Comparison of ENCODE assay signal across 13 cellular contexts in genomic region chr15:90817117-90818057, GRCh38. TPM values are rescaled to one million over a fixed set of nuclear protein-coding genes. Genes with fewer than 3 reads are reported as not detected.
DNase-seq lines count a peak whose midpoint lies in the region; ATAC-seq and TF ChIP-seq lines count a peak whose summit lies in the region.
"Had no signal": no experiment of that assay in that cellular context is flagged by ENCODE, and none has a peak within 500 bp of the region (broad histone marks: within the 10 kb centered on the region; RNA-seq: fewer than 3 reads in every experiment).

No MANE protein-coding gene starts in this region.

- H3K27ac ChIP-seq in brain microvascular endothelial cell, result no peak overlapping the region
- H3K27ac ChIP-seq: foreskin keratinocyte, right lobe of liver had no signal

- peak overlapping the region; percentile 82 for H3K27ac Mint-ChIP-seq in activated T-cell treated with anti-CD3 and anti-CD28 coated beads, Interleukin-2, amount 50 U/mL, for 24 hours
- peak overlapping the region; percentile 25 for H3K27ac Mint-ChIP-seq in central memory CD8-positive, alpha-beta T cell (ENCODE audit: low read depth)
- no peak overlapping the region for H3K27ac Mint-ChIP-seq in osteocyte (ENCODE audit: unreplicated experiment)

- peaks cover 41% of the 10 kb centered on the region for H3K36me3 Mint-ChIP-seq in activated T-cell treated with anti-CD3 and anti-CD28 coated beads, Interleukin-2, amount 50 U/mL, for 24 hours (ENCODE audit: low read depth)
- peaks cover 6% of the 10 kb centered on the region for H3K36me3 Mint-ChIP-seq in activated T-cell treated with anti-CD3 and anti-CD28 coated beads, Interleukin-2, amount 50 U/mL, for 4 hours (ENCODE audit: insufficient read depth)
- peaks cover 2% of the 10 kb centered on the region for H3K36me3 Mint-ChIP-seq in central memory CD8-positive, alpha-beta T cell (ENCODE audit: insufficient read depth)
- H3K36me3 Mint-ChIP-seq in osteocyte (ENCODE audit: unreplicated experiment), result peaks cover 2% of the 10 kb centered on the region

- TF ChIP-seq CTCF in osteocyte (IDR thresholded peaks at IDR 0.05) (no peak), brain microvascular endothelial cell (IDR thresholded peaks at IDR 0.05; ENCODE audit: low read depth, low read length, missing control alignments) (no peak)

- no peak for ATAC-seq in activated T-cell treated with anti-CD3 and anti-CD28 coated beads, Interleukin-2, amount 50 U/mL, for 4 hours
- ATAC-seq in central memory CD8-positive, alpha-beta T cell (replicated peaks; ENCODE audit: extremely low read depth, poor library complexity, severe bottlenecking), result no peak
- ATAC-seq in HG03159 (IDR thresholded peaks at IDR 0.05; ENCODE audit: unreplicated experiment), result no peak

- H3K27me3 Mint-ChIP-seq in activated T-cell treated with anti-CD3 and anti-CD28 coated beads, Interleukin-2, amount 50 U/mL, for 24 hours, result no peaks in the 10 kb centered on the region
- no peaks in the 10 kb centered on the region for H3K27me3 Mint-ChIP-seq in activated T-cell treated with anti-CD3 and anti-CD28 coated beads, Interleukin-2, amount 50 U/mL, for 4 hours (ENCODE audit: low read depth)
- no peaks in the 10 kb centered on the region for H3K27me3 Mint-ChIP-seq in central memory CD8-positive, alpha-beta T cell
- H3K27me3 Mint-ChIP-seq in osteocyte (ENCODE audit: unreplicated experiment), result no peaks in the 10 kb centered on the region

- no peak overlapping the region for H3K4me3 Mint-ChIP-seq in activated T-cell treated with anti-CD3 and anti-CD28 coated beads, Interleukin-2, amount 50 U/mL, for 24 hours
- no peak overlapping the region for H3K4me3 Mint-ChIP-seq in activated T-cell treated with anti-CD3 and anti-CD28 coated beads, Interleukin-2, amount 50 U/mL, for 4 hours
- H3K4me3 Mint-ChIP-seq in central memory CD8-positive, alpha-beta T cell, result no peak overlapping the region
- H3K4me3 Mint-ChIP-seq in osteocyte (ENCODE audit: unreplicated experiment), result no peak overlapping the region

- no peak overlapping the region for H3K4me3 ChIP-seq in brain microvascular endothelial cell (ENCODE audit: low read depth, low read length)
- H3K4me3 ChIP-seq: right lobe of liver had no signal

- in situ Hi-C loops in brain microvascular endothelial cell (cut with HindIII; ENCODE audit: low pct_ligation_motif_present, low sequenced_read_pairs), result no loop called here

- peaks cover 68% of the 10 kb centered on the region for H3K4me1 Mint-ChIP-seq in activated T-cell treated with anti-CD3 and anti-CD28 coated beads, Interleukin-2, amount 50 U/mL, for 24 hours (ENCODE audit: low read depth)
- H3K4me1 Mint-ChIP-seq in activated T-cell treated with anti-CD3 and anti-CD28 coated beads, Interleukin-2, amount 50 U/mL, for 4 hours (ENCODE audit: low read depth), result peaks cover 43% of the 10 kb centered on the region
- no peaks in the 10 kb centered on the region for H3K4me1 Mint-ChIP-seq in central memory CD8-positive, alpha-beta T cell
- H3K4me1 Mint-ChIP-seq in osteocyte (ENCODE audit: unreplicated experiment), result peaks cover 18% of the 10 kb centered on the region

- no peaks in the 10 kb centered on the region for H3K9me3 Mint-ChIP-seq in activated T-cell treated with anti-CD3 and anti-CD28 coated beads, Interleukin-2, amount 50 U/mL, for 24 hours
- no peaks in the 10 kb centered on the region for H3K9me3 Mint-ChIP-seq in activated T-cell treated with anti-CD3 and anti-CD28 coated beads, Interleukin-2, amount 50 U/mL, for 4 hours
- no peaks in the 10 kb centered on the region for H3K9me3 Mint-ChIP-seq in central memory CD8-positive, alpha-beta T cell
- H3K9me3 Mint-ChIP-seq in osteocyte (ENCODE audit: unreplicated experiment), result no peaks in the 10 kb centered on the region

- no peaks in the 10 kb centered on the region for H3K27me3 ChIP-seq in brain microvascular endothelial cell (replicated peaks)
- H3K27me3 ChIP-seq: right lobe of liver had no signal

- DNase-seq in activated T-cell treated with anti-CD3 and anti-CD28 coated beads, Interleukin-2, amount 50 U/mL, for 24 hours, result no peak
- no peak for DNase-seq in activated T-cell treated with anti-CD3 and anti-CD28 coated beads, Interleukin-2, amount 50 U/mL, for 4 hours
- DNase-seq in NCI-H526 (lab: John Stamatoyannopoulos, UW) (peak; percentile 32 to 90), osteocyte (ENCODE audit: extremely low spot score, unreplicated experiment) (peak; percentile 75), GF-D8 (lab: John Stamatoyannopoulos, UW) (no peak), brain microvascular endothelial cell (no peak)
- no peak for DNase-seq in central memory CD8-positive, alpha-beta T cell (ENCODE audit: low spot score in 2 of 2)
- DNase-seq: foreskin keratinocyte, MM.1S, NCI-H1930, trophoblast cell had no signal

- no peaks in the 10 kb centered on the region for H3K36me3 ChIP-seq in brain microvascular endothelial cell (replicated peaks)
- H3K36me3 ChIP-seq: right lobe of liver had no signal

RNA-seq across cellular contexts. Expression of gene FURIN, which starts 51.0 kb away (rescaled TPM):
- total RNA-seq in activated T-cell treated with anti-CD3 and anti-CD28 coated beads, Interleukin-2, amount 50 U/mL, for 4 hours, result 100 to 1,000 TPM; 162 to 242 (median 189) TPM
- total RNA-seq in osteocyte, result 96.2 and 98.3 TPM in 2 replicates

Comparison
In these comparisons a context has a peak if more than half of its experiments do, and no peak if none do; other contexts are left out.
1. DNase-seq: peak in NCI-H526 (2 of 2) and osteocyte (single experiment); none in activated T-cell treated with anti-CD3 and anti-CD28 coated beads, Interleukin-2, amount 50 U/mL, for 24 hours (single experiment), activated T-cell treated with anti-CD3 and anti-CD28 coated beads, Interleukin-2, amount 50 U/mL, for 4 hours (single experiment), central memory CD8-positive, alpha-beta T cell (0 of 2), GF-D8 (single experiment) and brain microvascular endothelial cell (single experiment).